Comparison of ENCODE assay signal across 14 cellular contexts in genomic region chr3:164451083-164451910, GRCh38.
A peak's percentile ranks its signal among the peaks of the same experiment; 100 is the strongest.
DNase-seq lines count a peak whose midpoint lies in the region; ATAC-seq and TF ChIP-seq lines count a peak whose summit lies in the region.
"Had no signal": no experiment of that assay in that cellular context is flagged by ENCODE, and none has a peak within 500 bp of the region (broad histone marks: within the 10 kb centered on the region; RNA-seq: fewer than 3 reads in every experiment).

No MANE protein-coding gene starts in this region.

- no peaks in the 10 kb centered on the region for H3F3A ChIP-seq in MM.1S (ENCODE audit: insufficient read depth, low read length)

- H3K9me2 ChIP-seq in MM.1S (replicated peaks; ENCODE audit: insufficient read depth, low read length), result no peaks in the 10 kb centered on the region

- H3K4me3 ChIP-seq in MM.1S (ENCODE audit: low read length) (no peak overlapping the region), choroid plexus epithelial cell (ENCODE audit: low read depth, low read length) (no peak overlapping the region), right lobe of liver (no peak overlapping the region), transverse colon (no peak overlapping the region)

- ATAC-seq in right lobe of liver (peak; percentile 55 to 95 (median 76)), GM21381 (IDR thresholded peaks at IDR 0.05; ENCODE audit: unreplicated experiment) (no peak)

- intact Hi-C loops in right lobe of liver (cut with DNase I) (no loop called here), transverse colon (cut with DNase I; ENCODE audit: low total_unique reads) (no loop called here)
- intact Hi-C loops in activated T-helper 1 cell treated with anti-CD3 and anti-CD28 coated beads, Interleukin-12 subunit alpha, Interleukin-12 subunit beta, Interleukin-2, Interleukin-4 antibody, amounts not matched to agents 30 ng/mL and 10 ng/mL and 1 ng/mL, durations not matched to agents 14 hours and 24 hours and 36 hours (cut with micrococcal nuclease), result no loop called here

- 62% methylated on average over 2 of the region's 5 CpGs for WGBS in right lobe of liver (ENCODE audit: insufficient coverage, low coverage, low lambda C conversion rate, missing lambda C conversion rate)
- 75 to 83% methylated on average over 1 to 5 of the region's 5 CpGs for WGBS in transverse colon (ENCODE audit: low coverage in 1 of 2), 2 donors

- H3K36me3 Mint-ChIP-seq in activated T-helper 1 cell treated with anti-CD3 and anti-CD28 coated beads, Interleukin-12 subunit alpha, Interleukin-12 subunit beta, Interleukin-2, Interleukin-4 antibody, amounts not matched to agents 30 ng/mL and 10 ng/mL and 1 ng/mL, durations not matched to agents 14 hours and 24 hours and 36 hours (ENCODE audit: low read depth), result no peaks in the 10 kb centered on the region

- H3K4me1 ChIP-seq in MM.1S (ENCODE audit: low read length), result no peaks in the 10 kb centered on the region
- H3K4me1 ChIP-seq in right lobe of liver, result no peaks in the 10 kb centered on the region
- H3K4me1 ChIP-seq in transverse colon, result no peaks in the 10 kb centered on the region

- no peaks in the 10 kb centered on the region for H3K27me3 Mint-ChIP-seq in activated T-helper 1 cell treated with anti-CD3 and anti-CD28 coated beads, Interleukin-12 subunit alpha, Interleukin-12 subunit beta, Interleukin-2, Interleukin-4 antibody, amounts not matched to agents 30 ng/mL and 10 ng/mL and 1 ng/mL, durations not matched to agents 14 hours and 24 hours and 36 hours (ENCODE audit: insufficient read depth)
- H3K27me3 Mint-ChIP-seq: activated T-cell treated with anti-CD3 and anti-CD28 coated beads, Interleukin-2, amount 50 U/mL, for 24 hours had no signal

- no peaks in the 10 kb centered on the region for H3K4me1 Mint-ChIP-seq in activated T-helper 1 cell treated with anti-CD3 and anti-CD28 coated beads, Interleukin-12 subunit alpha, Interleukin-12 subunit beta, Interleukin-2, Interleukin-4 antibody, amounts not matched to agents 30 ng/mL and 10 ng/mL and 1 ng/mL, durations not matched to agents 14 hours and 24 hours and 36 hours (ENCODE audit: low read depth)

- H3K36me3 ChIP-seq in MM.1S (replicated peaks; ENCODE audit: insufficient read depth, low read length) (no peaks in the 10 kb centered on the region), right lobe of liver (no peaks in the 10 kb centered on the region), transverse colon (no peaks in the 10 kb centered on the region)

- H3K4me3 Mint-ChIP-seq in activated T-helper 1 cell treated with anti-CD3 and anti-CD28 coated beads, Interleukin-12 subunit alpha, Interleukin-12 subunit beta, Interleukin-2, Interleukin-4 antibody, amounts not matched to agents 30 ng/mL and 10 ng/mL and 1 ng/mL, durations not matched to agents 14 hours and 24 hours and 36 hours, result no peak overlapping the region
- H3K4me3 Mint-ChIP-seq: activated T-cell treated with anti-CD3 and anti-CD28 coated beads, Interleukin-2, amount 50 U/mL, for 24 hours had no signal

- no peak overlapping the region for H3K27ac ChIP-seq in MM.1S (ENCODE audit: low read length)
- no peak overlapping the region for H3K27ac ChIP-seq in right lobe of liver
- H3K27ac ChIP-seq in transverse colon, result peak overlapping the region in 3 of 4 donors; percentile 31 to 49 (median 42)

- H3K4me2 ChIP-seq in MM.1S (ENCODE audit: low read depth, low read length), result no peak overlapping the region

- no peak for TF ChIP-seq POLR2A in right lobe of liver (IDR thresholded peaks at IDR 0.05)
- no peak for TF ChIP-seq POLR2A in transverse colon (IDR thresholded peaks at IDR 0.05)

- no peak for TF ChIP-seq EP300 in transverse colon (IDR thresholded peaks at IDR 0.05; ENCODE audit: low read depth)

- H3K79me2 ChIP-seq in MM.1S (ENCODE audit: low read length), result no peaks in the 10 kb centered on the region

- H3K9me3 Mint-ChIP-seq in activated T-helper 1 cell treated with anti-CD3 and anti-CD28 coated beads, Interleukin-12 subunit alpha, Interleukin-12 subunit beta, Interleukin-2, Interleukin-4 antibody, amounts not matched to agents 30 ng/mL and 10 ng/mL and 1 ng/mL, durations not matched to agents 14 hours and 24 hours and 36 hours, result peaks cover 11% of the 10 kb centered on the region

- no peak overlapping the region for H3K9ac ChIP-seq in MM.1S (ENCODE audit: low read length)

- H3K27me3 ChIP-seq in MM.1S (replicated peaks; ENCODE audit: insufficient read depth, low read length) (no peaks in the 10 kb centered on the region), right lobe of liver (no peaks in the 10 kb centered on the region), transverse colon (no peaks in the 10 kb centered on the region)

- in situ Hi-C loops in transverse colon (cut with MboI; ENCODE audit: low pct_ligation_motif_present in 1 of 4, low pct_unique_long_range_greater_than_20kb in 1 of 4, low sequenced_read_pairs in 3 of 4), result no loop called here

- H2AFZ ChIP-seq in MM.1S (ENCODE audit: low read length), result peak overlapping the region; percentile 52; the same call in 1 of the 2 replicates

- H4K20me1 ChIP-seq in MM.1S (ENCODE audit: insufficient read depth, low read length), result no peaks in the 10 kb centered on the region

- TF ChIP-seq CTCF in MM.1S (IDR thresholded peaks at IDR 0.05; ENCODE audit: low read length) (peak; percentile 34), choroid plexus epithelial cell (conservative IDR thresholded peaks at IDR 0.05; ENCODE audit: low read depth, low read length) (no peak), right lobe of liver (IDR thresholded peaks at IDR 0.05) (no peak), transverse colon (IDR thresholded peaks at IDR 0.05) (no peak)

- no peaks in the 10 kb centered on the region for H3K9me3 ChIP-seq in MM.1S (replicated peaks; ENCODE audit: insufficient read depth, low read length)
- H3K9me3 ChIP-seq in right lobe of liver, result no peaks in the 10 kb centered on the region
- H3K9me3 ChIP-seq in transverse colon, result no peaks in the 10 kb centered on the region

- no peak for DNase-seq in MM.1S
- peak; percentile 39 for DNase-seq in choroid plexus epithelial cell (ENCODE audit: low read depth)
- no peak for DNase-seq in right lobe of liver
- DNase-seq in transverse colon, result no peak
- no peak for DNase-seq in amygdala (lab: John Stamatoyannopoulos, UW)
- DNase-seq in activated T-helper 1 cell treated with anti-CD3 and anti-CD28 coated beads, Interleukin-12 subunit alpha, Interleukin-12 subunit beta, Interleukin-2, Interleukin-4 antibody, amounts not matched to agents 30 ng/mL and 10 ng/mL and 1 ng/mL, durations not matched to agents 14 hours and 24 hours and 36 hours (ENCODE audit: low spot score), result no peak
- DNase-seq: activated CD4-positive, CD25-positive, alpha-beta regulatory T cell treated with anti-CD3 and anti-CD28 coated beads, Interleukin-2, amount 50 U/mL, for 72 hours; activated T-cell treated with anti-CD3 and anti-CD28 coated beads, Interleukin-2, amount 50 U/mL, for 24 hours; EL; KBM-7; NCI-H187 treated with DMSO at 0.1 percent for 48 hours; stimulated activated CD4-positive, alpha-beta T cell treated with anti-CD3 and anti-CD28 coated beads, Interleukin-2, amount 100 ng/mL, for 48 hours; stimulated activated naive CD4-positive, alpha-beta T cell treated with Interleukin-2 at 50 U/mL for 16 hours had no signal

- no peak overlapping the region for H3K27ac Mint-ChIP-seq in activated T-helper 1 cell treated with anti-CD3 and anti-CD28 coated beads, Interleukin-12 subunit alpha, Interleukin-12 subunit beta, Interleukin-2, Interleukin-4 antibody, amounts not matched to agents 30 ng/mL and 10 ng/mL and 1 ng/mL, durations not matched to agents 14 hours and 24 hours and 36 hours
- H3K27ac Mint-ChIP-seq: activated T-cell treated with anti-CD3 and anti-CD28 coated beads, Interleukin-2, amount 50 U/mL, for 24 hours had no signal

Comparison
In these comparisons a context has a peak if more than half of its experiments do, and no peak if none do; other contexts are left out.
1. H3K27ac ChIP-seq: peak in transverse colon (3 of 4); none in MM.1S (single experiment) and right lobe of liver (0 of 3).